In the genomic region with DNA sequence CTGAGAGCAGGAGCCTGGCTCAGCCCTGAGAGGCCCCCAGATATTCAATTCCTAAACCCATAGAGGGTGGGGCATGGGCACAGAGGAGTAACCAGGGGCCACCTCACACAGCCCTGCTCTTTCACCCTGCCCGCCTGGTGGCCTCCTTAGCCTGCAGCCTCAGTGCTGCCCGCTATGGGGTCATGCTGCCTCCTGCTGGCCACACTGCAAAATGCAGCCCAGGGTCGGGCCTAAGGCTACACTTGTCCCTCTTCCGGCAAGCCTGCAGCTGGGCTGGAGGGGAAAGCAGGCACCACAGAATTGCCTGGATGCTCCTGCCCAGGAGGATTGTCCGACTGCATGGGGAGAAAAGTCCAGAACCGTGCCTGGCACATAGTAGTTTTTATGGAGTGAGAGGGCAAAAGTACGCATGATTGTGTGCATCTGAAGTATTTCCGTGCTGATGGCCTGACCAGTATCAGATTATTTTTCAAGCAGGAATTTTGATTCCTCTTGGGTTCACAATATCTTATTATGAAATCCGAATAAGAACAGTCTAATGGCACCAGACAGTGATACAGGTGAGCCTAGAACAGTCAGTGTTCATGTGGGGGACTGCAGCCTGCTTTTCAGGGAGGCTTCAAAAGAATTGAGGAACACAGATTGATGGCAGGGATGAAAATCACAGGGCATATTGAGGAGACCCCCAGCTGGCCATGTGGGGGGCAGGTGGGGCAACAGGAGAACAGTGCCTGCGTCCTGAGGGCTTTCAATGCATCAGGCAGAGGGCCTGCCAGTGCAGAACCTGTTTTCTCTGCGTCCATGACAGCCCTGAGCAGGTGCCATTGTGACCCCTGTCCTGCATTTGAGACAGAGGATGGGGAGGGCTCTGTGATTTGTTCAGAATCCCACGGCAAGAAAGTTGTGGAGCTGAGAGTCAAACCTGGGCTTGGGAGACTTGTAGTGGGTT, we compare ENCODE assay signal across 1 cellular context.
TF ChIP-seq lines count a peak whose summit lies in the region.

No MANE protein-coding gene starts in this region.

TF ChIP-seq in HepG2, 621 proteins besides CTCF, POLR2A, EP300 and RAD21 (continued from another document and continues in another):
- TF ChIP-seq, protein P1, sequence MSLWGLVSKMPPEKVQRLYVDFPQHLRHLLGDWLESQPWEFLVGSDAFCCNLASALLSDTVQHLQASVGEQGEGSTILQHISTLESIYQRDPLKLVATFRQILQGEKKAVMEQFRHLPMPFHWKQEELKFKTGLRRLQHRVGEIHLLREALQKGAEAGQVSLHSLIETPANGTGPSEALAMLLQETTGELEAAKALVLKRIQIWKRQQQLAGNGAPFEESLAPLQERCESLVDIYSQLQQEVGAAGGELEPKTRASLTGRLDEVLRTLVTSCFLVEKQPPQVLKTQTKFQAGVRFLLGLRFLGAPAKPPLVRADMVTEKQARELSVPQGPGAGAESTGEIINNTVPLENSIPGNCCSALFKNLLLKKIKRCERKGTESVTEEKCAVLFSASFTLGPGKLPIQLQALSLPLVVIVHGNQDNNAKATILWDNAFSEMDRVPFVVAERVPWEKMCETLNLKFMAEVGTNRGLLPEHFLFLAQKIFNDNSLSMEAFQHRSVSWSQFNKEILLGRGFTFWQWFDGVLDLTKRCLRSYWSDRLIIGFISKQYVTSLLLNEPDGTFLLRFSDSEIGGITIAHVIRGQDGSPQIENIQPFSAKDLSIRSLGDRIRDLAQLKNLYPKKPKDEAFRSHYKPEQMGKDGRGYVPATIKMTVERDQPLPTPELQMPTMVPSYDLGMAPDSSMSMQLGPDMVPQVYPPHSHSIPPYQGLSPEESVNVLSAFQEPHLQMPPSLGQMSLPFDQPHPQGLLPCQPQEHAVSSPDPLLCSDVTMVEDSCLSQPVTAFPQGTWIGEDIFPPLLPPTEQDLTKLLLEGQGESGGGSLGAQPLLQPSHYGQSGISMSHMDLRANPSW (CRISPR knock-in tag; IDR thresholded peaks at IDR 0.05; ENCODE audit: borderline replicate concordance) = no peak
- TF ChIP-seq SOX13 (IDR thresholded peaks at IDR 0.05) (no peak), SOX13 (CRISPR knock-in tag; conservative IDR thresholded peaks at IDR 0.05 in 1 of 2, IDR thresholded peaks at IDR 0.05 in 1 of 2) (no peak), MATR3 (CRISPR knock-in tag; IDR thresholded peaks at IDR 0.05) (no peak), ZNF605 (CRISPR knock-in tag; IDR thresholded peaks at IDR 0.05) (no peak), JDP2 (CRISPR knock-in tag; IDR thresholded peaks at IDR 0.05; ENCODE audit: borderline replicate concordance) (no peak), ZNF382 (CRISPR knock-in tag; IDR thresholded peaks at IDR 0.05; ENCODE audit: borderline replicate concordance) (no peak), ZFP36 (IDR thresholded peaks at IDR 0.05; ENCODE audit: borderline replicate concordance, low read depth, low read length, partially characterized antibody) (no peak), SOX5 (CRISPR knock-in tag; IDR thresholded peaks at IDR 0.05; ENCODE audit: borderline replicate concordance) (0 out of 2 replicates have a peak, but pooled peaks have one; percentile 17), HOXA9 (CRISPR knock-in tag; IDR thresholded peaks at IDR 0.05; ENCODE audit: borderline replicate concordance) (no peak), HOXD1 (CRISPR knock-in tag; IDR thresholded peaks at IDR 0.05) (no peak), ZNF660 (CRISPR knock-in tag; IDR thresholded peaks at IDR 0.05; ENCODE audit: borderline replicate concordance, low read depth) (no peak), TRIM24 (CRISPR knock-in tag; IDR thresholded peaks at IDR 0.05) (no peak), ZNF101 (CRISPR knock-in tag; IDR thresholded peaks at IDR 0.05; ENCODE audit: borderline replicate concordance, low read depth) (no peak), TBX2 (CRISPR knock-in tag; IDR thresholded peaks at IDR 0.05; ENCODE audit: borderline replicate concordance) (no peak), HNF4A (CRISPR knock-in tag; IDR thresholded peaks at IDR 0.05) (no peak), FOXA3 (CRISPR knock-in tag; IDR thresholded peaks at IDR 0.05) (0 out of 2 replicates have a peak, but pooled peaks have one; percentile 8), CREB1 (IDR thresholded peaks at IDR 0.05) (no peak), CREB1 (CRISPR knock-in tag; IDR thresholded peaks at IDR 0.05) (no peak), KMT2A (CRISPR knock-in tag; IDR thresholded peaks at IDR 0.05) (0 out of 2 replicates have a peak, but pooled peaks have one; percentile 54), ZNF317 (CRISPR knock-in tag; IDR thresholded peaks at IDR 0.05) (no peak), ELF4 (CRISPR knock-in tag; IDR thresholded peaks at IDR 0.05; ENCODE audit: borderline replicate concordance) (no peak), MYC (CRISPR knock-in tag; IDR thresholded peaks at IDR 0.05; ENCODE audit: borderline replicate concordance) (no peak), ZNF10 (CRISPR knock-in tag; IDR thresholded peaks at IDR 0.05; ENCODE audit: borderline replicate concordance, low read depth) (no peak), EEA1 (CRISPR knock-in tag; IDR thresholded peaks at IDR 0.05; ENCODE audit: borderline replicate concordance) (no peak)
- TF ChIP-seq, protein P2, sequence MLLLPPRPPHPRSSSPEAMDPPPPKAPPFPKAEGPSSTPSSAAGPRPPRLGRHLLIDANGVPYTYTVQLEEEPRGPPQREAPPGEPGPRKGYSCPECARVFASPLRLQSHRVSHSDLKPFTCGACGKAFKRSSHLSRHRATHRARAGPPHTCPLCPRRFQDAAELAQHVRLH (CRISPR knock-in tag; IDR thresholded peaks at IDR 0.05; ENCODE audit: borderline replicate concordance, low read depth) = peak; percentile 71; the same call in 1 of the 2 replicates
- TF ChIP-seq, protein P3, sequence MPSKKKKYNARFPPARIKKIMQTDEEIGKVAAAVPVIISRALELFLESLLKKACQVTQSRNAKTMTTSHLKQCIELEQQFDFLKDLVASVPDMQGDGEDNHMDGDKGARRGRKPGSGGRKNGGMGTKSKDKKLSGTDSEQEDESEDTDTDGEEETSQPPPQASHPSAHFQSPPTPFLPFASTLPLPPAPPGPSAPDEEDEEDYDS (CRISPR knock-in tag; IDR thresholded peaks at IDR 0.05) = no peak
- TF ChIP-seq, protein P4, sequence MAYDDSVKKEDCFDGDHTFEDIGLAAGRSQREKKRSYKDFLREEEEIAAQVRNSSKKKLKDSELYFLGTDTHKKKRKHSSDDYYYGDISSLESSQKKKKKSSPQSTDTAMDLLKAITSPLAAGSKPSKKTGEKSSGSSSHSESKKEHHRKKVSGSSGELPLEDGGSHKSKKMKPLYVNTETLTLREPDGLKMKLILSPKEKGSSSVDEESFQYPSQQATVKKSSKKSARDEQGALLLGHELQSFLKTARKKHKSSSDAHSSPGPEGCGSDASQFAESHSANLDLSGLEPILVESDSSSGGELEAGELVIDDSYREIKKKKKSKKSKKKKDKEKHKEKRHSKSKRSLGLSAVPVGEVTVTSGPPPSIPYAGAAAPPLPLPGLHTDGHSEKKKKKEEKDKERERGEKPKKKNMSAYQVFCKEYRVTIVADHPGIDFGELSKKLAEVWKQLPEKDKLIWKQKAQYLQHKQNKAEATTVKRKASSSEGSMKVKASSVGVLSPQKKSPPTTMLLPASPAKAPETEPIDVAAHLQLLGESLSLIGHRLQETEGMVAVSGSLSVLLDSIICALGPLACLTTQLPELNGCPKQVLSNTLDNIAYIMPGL (CRISPR knock-in tag; IDR thresholded peaks at IDR 0.05; ENCODE audit: borderline replicate concordance in 1 of 2, low read depth in 1 of 2) = no peak
- TF ChIP-seq, protein P5, sequence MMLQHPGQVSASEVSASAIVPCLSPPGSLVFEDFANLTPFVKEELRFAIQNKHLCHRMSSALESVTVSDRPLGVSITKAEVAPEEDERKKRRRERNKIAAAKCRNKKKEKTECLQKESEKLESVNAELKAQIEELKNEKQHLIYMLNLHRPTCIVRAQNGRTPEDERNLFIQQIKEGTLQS (CRISPR knock-in tag; IDR thresholded peaks at IDR 0.05) = no peak
- TF ChIP-seq, protein P6, sequence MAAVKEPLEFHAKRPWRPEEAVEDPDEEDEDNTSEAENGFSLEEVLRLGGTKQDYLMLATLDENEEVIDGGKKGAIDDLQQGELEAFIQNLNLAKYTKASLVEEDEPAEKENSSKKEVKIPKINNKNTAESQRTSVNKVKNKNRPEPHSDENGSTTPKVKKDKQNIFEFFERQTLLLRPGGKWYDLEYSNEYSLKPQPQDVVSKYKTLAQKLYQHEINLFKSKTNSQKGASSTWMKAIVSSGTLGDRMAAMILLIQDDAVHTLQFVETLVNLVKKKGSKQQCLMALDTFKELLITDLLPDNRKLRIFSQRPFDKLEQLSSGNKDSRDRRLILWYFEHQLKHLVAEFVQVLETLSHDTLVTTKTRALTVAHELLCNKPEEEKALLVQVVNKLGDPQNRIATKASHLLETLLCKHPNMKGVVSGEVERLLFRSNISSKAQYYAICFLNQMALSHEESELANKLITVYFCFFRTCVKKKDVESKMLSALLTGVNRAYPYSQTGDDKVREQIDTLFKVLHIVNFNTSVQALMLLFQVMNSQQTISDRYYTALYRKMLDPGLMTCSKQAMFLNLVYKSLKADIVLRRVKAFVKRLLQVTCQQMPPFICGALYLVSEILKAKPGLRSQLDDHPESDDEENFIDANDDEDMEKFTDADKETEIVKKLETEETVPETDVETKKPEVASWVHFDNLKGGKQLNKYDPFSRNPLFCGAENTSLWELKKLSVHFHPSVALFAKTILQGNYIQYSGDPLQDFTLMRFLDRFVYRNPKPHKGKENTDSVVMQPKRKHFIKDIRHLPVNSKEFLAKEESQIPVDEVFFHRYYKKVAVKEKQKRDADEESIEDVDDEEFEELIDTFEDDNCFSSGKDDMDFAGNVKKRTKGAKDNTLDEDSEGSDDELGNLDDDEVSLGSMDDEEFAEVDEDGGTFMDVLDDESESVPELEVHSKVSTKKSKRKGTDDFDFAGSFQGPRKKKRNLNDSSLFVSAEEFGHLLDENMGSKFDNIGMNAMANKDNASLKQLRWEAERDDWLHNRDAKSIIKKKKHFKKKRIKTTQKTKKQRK (IDR thresholded peaks at IDR 0.05; ENCODE audit: low read length) = no peak
- TF ChIP-seq, protein P7, sequence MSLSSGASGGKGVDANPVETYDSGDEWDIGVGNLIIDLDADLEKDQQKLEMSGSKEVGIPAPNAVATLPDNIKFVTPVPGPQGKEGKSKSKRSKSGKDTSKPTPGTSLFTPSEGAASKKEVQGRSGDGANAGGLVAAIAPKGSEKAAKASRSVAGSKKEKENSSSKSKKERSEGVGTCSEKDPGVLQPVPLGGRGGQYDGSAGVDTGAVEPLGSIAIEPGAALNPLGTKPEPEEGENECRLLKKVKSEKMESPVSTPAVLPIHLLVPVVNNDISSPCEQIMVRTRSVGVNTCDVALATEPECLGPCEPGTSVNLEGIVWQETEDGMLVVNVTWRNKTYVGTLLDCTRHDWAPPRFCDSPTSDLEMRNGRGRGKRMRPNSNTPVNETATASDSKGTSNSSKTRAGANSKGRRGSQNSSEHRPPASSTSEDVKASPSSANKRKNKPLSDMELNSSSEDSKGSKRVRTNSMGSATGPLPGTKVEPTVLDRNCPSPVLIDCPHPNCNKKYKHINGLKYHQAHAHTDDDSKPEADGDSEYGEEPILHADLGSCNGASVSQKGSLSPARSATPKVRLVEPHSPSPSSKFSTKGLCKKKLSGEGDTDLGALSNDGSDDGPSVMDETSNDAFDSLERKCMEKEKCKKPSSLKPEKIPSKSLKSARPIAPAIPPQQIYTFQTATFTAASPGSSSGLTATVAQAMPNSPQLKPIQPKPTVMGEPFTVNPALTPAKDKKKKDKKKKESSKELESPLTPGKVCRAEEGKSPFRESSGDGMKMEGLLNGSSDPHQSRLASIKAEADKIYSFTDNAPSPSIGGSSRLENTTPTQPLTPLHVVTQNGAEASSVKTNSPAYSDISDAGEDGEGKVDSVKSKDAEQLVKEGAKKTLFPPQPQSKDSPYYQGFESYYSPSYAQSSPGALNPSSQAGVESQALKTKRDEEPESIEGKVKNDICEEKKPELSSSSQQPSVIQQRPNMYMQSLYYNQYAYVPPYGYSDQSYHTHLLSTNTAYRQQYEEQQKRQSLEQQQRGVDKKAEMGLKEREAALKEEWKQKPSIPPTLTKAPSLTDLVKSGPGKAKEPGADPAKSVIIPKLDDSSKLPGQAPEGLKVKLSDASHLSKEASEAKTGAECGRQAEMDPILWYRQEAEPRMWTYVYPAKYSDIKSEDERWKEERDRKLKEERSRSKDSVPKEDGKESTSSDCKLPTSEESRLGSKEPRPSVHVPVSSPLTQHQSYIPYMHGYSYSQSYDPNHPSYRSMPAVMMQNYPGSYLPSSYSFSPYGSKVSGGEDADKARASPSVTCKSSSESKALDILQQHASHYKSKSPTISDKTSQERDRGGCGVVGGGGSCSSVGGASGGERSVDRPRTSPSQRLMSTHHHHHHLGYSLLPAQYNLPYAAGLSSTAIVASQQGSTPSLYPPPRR (CRISPR knock-in tag; IDR thresholded peaks at IDR 0.05; ENCODE audit: borderline replicate concordance) = no peak
- TF ChIP-seq, protein P8, sequence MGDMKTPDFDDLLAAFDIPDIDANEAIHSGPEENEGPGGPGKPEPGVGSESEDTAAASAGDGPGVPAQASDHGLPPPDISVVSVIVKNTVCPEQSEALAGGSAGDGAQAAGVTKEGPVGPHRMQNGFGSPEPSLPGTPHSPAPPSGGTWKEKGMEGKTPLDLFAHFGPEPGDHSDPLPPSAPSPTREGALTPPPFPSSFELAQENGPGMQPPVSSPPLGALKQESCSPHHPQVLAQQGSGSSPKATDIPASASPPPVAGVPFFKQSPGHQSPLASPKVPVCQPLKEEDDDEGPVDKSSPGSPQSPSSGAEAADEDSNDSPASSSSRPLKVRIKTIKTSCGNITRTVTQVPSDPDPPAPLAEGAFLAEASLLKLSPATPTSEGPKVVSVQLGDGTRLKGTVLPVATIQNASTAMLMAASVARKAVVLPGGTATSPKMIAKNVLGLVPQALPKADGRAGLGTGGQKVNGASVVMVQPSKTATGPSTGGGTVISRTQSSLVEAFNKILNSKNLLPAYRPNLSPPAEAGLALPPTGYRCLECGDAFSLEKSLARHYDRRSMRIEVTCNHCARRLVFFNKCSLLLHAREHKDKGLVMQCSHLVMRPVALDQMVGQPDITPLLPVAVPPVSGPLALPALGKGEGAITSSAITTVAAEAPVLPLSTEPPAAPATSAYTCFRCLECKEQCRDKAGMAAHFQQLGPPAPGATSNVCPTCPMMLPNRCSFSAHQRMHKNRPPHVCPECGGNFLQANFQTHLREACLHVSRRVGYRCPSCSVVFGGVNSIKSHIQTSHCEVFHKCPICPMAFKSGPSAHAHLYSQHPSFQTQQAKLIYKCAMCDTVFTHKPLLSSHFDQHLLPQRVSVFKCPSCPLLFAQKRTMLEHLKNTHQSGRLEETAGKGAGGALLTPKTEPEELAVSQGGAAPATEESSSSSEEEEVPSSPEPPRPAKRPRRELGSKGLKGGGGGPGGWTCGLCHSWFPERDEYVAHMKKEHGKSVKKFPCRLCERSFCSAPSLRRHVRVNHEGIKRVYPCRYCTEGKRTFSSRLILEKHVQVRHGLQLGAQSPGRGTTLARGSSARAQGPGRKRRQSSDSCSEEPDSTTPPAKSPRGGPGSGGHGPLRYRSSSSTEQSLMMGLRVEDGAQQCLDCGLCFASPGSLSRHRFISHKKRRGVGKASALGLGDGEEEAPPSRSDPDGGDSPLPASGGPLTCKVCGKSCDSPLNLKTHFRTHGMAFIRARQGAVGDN (CRISPR knock-in tag; IDR thresholded peaks at IDR 0.05) = peak; percentile 17; the same call in 1 of the 2 replicates
